In the genomic region with DNA sequence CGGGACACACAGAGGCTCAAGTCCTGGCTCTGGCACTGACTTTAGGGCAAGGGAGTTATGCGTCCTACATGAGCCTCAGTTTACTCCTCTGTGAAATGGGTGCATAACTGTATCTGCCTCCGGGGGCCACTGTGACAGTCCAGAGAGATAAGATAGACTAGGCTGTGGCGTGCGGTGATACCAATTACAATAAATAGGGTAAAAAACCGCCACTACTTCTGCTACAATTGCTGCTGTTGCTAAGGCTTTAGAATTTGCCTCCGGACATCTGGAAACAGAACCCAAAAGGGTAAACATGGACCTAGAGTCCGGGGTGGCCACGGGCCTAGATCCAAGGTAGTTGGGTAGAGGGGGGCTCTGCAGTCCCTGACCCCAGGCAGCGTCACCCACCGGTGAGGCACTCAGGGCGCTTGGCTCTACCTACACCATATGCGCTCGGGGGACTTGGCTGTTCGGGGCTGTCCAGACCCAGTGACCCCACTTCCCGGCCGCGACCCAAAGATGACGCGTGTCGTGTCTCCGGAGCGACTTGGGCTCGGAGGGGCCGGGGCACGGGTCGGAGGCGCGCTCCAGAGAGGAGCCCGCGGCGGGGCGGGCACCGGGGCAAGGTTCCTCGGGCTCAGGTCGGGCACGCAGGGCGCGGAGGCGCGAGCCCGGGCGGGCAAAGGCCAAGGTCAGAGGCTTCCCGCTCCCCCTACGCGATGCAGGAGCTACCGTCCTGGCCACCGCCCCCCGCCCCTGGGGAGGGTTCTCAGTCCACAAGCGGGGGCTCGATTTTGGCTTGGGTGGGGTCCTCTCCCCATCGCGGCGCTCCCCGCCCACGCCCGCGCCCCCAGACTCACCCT, we compare ENCODE assay signal across 1 cellular context.
A peak's percentile ranks its signal among the peaks of the same experiment; 100 is the strongest.
TF ChIP-seq lines count a peak whose summit lies in the region.

No MANE protein-coding gene starts in this region.

TF ChIP-seq in GM12878, 131 proteins besides CTCF, POLR2A, EP300 and RAD21 (continues in another document):
- TF ChIP-seq, protein P1, sequence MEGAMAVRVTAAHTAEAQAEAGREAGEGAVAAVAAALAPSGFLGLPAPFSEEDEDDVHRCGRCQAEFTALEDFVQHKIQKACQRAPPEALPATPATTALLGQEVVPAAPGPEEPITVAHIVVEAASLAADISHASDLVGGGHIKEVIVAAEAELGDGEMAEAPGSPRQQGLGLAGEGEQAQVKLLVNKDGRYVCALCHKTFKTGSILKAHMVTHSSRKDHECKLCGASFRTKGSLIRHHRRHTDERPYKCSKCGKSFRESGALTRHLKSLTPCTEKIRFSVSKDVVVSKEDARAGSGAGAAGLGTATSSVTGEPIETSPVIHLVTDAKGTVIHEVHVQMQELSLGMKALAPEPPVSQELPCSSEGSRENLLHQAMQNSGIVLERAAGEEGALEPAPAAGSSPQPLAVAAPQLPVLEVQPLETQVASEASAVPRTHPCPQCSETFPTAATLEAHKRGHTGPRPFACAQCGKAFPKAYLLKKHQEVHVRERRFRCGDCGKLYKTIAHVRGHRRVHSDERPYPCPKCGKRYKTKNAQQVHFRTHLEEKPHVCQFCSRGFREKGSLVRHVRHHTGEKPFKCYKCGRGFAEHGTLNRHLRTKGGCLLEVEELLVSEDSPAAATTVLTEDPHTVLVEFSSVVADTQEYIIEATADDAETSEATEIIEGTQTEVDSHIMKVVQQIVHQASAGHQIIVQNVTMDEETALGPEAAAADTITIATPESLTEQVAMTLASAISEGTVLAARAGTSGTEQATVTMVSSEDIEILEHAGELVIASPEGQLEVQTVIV (IDR thresholded peaks at IDR 0.05; ENCODE audit: borderline replicate concordance, partially characterized antibody), result no peak
- TF ChIP-seq ATF7 (IDR thresholded peaks at IDR 0.05; ENCODE audit: low read depth) (no peak), SMARCA5 (IDR thresholded peaks at IDR 0.05) (0 out of 2 replicates have a peak, but pooled peaks have one; percentile 79), TCF12 (IDR thresholded peaks at IDR 0.05; ENCODE audit: low read depth, low read length) (no peak), STAT1 (conservative IDR thresholded peaks at IDR 0.05) (no peak), KDM1A (IDR thresholded peaks at IDR 0.05; ENCODE audit: borderline replicate concordance) (no peak), BHLHE40 (IDR thresholded peaks at IDR 0.05; ENCODE audit: borderline replicate concordance in 1 of 2, low read depth in 2 of 2, low read length in 1 of 2) (0 out of 4 replicates have a peak, but pooled peaks of 1 of the 2 experiments have one; percentile 20), TAF1 (IDR thresholded peaks at IDR 0.05; ENCODE audit: borderline replicate concordance, low read depth, low read length) (no peak), POU2F2 (IDR thresholded peaks at IDR 0.05; ENCODE audit: borderline replicate concordance, low read depth, low read length) (no peak), CBX5 (IDR thresholded peaks at IDR 0.05; ENCODE audit: low read depth) (no peak), WRNIP1 (IDR thresholded peaks at IDR 0.05; ENCODE audit: borderline replicate concordance, low read depth, low read length) (0 out of 2 replicates have a peak, but pooled peaks have one; percentile 23), ZNF207 (IDR thresholded peaks at IDR 0.05; ENCODE audit: borderline replicate concordance) (no peak), NR2C2 (IDR thresholded peaks at IDR 0.05; ENCODE audit: borderline replicate concordance, control insufficient read depth, insufficient read length, low read depth) (no peak), POLR2AphosphoS5 (IDR thresholded peaks at IDR 0.05; ENCODE audit: low read length) (peak; percentile 53; the same call in 1 of the 2 replicates), NBN (IDR thresholded peaks at IDR 0.05) (no peak), MYB (IDR thresholded peaks at IDR 0.05; ENCODE audit: borderline replicate concordance, low read depth, low read length) (no peak), RBBP5 (conservative IDR thresholded peaks at IDR 0.05) (no peak)
- TF ChIP-seq, protein P2, sequence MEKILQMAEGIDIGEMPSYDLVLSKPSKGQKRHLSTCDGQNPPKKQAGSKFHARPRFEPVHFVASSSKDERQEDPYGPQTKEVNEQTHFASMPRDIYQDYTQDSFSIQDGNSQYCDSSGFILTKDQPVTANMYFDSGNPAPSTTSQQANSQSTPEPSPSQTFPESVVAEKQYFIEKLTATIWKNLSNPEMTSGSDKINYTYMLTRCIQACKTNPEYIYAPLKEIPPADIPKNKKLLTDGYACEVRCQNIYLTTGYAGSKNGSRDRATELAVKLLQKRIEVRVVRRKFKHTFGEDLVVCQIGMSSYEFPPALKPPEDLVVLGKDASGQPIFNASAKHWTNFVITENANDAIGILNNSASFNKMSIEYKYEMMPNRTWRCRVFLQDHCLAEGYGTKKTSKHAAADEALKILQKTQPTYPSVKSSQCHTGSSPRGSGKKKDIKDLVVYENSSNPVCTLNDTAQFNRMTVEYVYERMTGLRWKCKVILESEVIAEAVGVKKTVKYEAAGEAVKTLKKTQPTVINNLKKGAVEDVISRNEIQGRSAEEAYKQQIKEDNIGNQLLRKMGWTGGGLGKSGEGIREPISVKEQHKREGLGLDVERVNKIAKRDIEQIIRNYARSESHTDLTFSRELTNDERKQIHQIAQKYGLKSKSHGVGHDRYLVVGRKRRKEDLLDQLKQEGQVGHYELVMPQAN (conservative IDR thresholded peaks at IDR 0.05), result 0 out of 2 replicates have a peak, but pooled peaks have one; percentile 36
- TF ChIP-seq, protein P3, sequence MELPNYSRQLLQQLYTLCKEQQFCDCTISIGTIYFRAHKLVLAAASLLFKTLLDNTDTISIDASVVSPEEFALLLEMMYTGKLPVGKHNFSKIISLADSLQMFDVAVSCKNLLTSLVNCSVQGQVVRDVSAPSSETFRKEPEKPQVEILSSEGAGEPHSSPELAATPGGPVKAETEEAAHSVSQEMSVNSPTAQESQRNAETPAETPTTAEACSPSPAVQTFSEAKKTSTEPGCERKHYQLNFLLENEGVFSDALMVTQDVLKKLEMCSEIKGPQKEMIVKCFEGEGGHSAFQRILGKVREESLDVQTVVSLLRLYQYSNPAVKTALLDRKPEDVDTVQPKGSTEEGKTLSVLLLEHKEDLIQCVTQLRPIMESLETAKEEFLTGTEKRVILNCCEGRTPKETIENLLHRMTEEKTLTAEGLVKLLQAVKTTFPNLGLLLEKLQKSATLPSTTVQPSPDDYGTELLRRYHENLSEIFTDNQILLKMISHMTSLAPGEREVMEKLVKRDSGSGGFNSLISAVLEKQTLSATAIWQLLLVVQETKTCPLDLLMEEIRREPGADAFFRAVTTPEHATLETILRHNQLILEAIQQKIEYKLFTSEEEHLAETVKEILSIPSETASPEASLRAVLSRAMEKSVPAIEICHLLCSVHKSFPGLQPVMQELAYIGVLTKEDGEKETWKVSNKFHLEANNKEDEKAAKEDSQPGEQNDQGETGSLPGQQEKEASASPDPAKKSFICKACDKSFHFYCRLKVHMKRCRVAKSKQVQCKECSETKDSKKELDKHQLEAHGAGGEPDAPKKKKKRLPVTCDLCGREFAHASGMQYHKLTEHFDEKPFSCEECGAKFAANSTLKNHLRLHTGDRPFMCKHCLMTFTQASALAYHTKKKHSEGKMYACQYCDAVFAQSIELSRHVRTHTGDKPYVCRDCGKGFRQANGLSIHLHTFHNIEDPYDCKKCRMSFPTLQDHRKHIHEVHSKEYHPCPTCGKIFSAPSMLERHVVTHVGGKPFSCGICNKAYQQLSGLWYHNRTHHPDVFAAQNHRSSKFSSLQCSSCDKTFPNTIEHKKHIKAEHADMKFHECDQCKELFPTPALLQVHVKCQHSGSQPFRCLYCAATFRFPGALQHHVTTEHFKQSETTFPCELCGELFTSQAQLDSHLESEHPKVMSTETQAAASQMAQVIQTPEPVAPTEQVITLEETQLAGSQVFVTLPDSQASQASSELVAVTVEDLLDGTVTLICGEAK (IDR thresholded peaks at IDR 0.05; ENCODE audit: borderline replicate concordance), result peak; percentile 38; the same call in 1 of the 2 replicates
- TF ChIP-seq, protein P4, sequence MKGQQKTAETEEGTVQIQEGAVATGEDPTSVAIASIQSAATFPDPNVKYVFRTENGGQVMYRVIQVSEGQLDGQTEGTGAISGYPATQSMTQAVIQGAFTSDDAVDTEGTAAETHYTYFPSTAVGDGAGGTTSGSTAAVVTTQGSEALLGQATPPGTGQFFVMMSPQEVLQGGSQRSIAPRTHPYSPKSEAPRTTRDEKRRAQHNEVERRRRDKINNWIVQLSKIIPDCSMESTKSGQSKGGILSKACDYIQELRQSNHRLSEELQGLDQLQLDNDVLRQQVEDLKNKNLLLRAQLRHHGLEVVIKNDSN (IDR thresholded peaks at IDR 0.05; ENCODE audit: borderline replicate concordance, extremely low read length, insufficient read depth, low read depth, low read length), result no peak
- TF ChIP-seq, protein P5, sequence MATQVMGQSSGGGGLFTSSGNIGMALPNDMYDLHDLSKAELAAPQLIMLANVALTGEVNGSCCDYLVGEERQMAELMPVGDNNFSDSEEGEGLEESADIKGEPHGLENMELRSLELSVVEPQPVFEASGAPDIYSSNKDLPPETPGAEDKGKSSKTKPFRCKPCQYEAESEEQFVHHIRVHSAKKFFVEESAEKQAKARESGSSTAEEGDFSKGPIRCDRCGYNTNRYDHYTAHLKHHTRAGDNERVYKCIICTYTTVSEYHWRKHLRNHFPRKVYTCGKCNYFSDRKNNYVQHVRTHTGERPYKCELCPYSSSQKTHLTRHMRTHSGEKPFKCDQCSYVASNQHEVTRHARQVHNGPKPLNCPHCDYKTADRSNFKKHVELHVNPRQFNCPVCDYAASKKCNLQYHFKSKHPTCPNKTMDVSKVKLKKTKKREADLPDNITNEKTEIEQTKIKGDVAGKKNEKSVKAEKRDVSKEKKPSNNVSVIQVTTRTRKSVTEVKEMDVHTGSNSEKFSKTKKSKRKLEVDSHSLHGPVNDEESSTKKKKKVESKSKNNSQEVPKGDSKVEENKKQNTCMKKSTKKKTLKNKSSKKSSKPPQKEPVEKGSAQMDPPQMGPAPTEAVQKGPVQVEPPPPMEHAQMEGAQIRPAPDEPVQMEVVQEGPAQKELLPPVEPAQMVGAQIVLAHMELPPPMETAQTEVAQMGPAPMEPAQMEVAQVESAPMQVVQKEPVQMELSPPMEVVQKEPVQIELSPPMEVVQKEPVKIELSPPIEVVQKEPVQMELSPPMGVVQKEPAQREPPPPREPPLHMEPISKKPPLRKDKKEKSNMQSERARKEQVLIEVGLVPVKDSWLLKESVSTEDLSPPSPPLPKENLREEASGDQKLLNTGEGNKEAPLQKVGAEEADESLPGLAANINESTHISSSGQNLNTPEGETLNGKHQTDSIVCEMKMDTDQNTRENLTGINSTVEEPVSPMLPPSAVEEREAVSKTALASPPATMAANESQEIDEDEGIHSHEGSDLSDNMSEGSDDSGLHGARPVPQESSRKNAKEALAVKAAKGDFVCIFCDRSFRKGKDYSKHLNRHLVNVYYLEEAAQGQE (IDR thresholded peaks at IDR 0.05; ENCODE audit: low read depth, low read length), result no peak
- TF ChIP-seq, protein P6, sequence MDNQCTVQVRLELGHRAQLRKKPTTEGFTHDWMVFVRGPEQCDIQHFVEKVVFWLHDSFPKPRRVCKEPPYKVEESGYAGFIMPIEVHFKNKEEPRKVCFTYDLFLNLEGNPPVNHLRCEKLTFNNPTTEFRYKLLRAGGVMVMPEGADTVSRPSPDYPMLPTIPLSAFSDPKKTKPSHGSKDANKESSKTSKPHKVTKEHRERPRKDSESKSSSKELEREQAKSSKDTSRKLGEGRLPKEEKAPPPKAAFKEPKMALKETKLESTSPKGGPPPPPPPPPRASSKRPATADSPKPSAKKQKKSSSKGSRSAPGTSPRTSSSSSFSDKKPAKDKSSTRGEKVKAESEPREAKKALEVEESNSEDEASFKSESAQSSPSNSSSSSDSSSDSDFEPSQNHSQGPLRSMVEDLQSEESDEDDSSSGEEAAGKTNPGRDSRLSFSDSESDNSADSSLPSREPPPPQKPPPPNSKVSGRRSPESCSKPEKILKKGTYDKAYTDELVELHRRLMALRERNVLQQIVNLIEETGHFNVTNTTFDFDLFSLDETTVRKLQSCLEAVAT (IDR thresholded peaks at IDR 0.05), result peak; percentile 89
- TF ChIP-seq, protein P7, sequence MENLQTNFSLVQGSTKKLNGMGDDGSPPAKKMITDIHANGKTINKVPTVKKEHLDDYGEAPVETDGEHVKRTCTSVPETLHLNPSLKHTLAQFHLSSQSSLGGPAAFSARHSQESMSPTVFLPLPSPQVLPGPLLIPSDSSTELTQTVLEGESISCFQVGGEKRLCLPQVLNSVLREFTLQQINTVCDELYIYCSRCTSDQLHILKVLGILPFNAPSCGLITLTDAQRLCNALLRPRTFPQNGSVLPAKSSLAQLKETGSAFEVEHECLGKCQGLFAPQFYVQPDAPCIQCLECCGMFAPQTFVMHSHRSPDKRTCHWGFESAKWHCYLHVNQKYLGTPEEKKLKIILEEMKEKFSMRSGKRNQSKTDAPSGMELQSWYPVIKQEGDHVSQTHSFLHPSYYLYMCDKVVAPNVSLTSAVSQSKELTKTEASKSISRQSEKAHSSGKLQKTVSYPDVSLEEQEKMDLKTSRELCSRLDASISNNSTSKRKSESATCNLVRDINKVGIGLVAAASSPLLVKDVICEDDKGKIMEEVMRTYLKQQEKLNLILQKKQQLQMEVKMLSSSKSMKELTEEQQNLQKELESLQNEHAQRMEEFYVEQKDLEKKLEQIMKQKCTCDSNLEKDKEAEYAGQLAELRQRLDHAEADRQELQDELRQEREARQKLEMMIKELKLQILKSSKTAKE (IDR thresholded peaks at IDR 0.05; ENCODE audit: low read depth, poor library complexity, severe bottlenecking), result peak; percentile 42
- TF ChIP-seq, protein P8, sequence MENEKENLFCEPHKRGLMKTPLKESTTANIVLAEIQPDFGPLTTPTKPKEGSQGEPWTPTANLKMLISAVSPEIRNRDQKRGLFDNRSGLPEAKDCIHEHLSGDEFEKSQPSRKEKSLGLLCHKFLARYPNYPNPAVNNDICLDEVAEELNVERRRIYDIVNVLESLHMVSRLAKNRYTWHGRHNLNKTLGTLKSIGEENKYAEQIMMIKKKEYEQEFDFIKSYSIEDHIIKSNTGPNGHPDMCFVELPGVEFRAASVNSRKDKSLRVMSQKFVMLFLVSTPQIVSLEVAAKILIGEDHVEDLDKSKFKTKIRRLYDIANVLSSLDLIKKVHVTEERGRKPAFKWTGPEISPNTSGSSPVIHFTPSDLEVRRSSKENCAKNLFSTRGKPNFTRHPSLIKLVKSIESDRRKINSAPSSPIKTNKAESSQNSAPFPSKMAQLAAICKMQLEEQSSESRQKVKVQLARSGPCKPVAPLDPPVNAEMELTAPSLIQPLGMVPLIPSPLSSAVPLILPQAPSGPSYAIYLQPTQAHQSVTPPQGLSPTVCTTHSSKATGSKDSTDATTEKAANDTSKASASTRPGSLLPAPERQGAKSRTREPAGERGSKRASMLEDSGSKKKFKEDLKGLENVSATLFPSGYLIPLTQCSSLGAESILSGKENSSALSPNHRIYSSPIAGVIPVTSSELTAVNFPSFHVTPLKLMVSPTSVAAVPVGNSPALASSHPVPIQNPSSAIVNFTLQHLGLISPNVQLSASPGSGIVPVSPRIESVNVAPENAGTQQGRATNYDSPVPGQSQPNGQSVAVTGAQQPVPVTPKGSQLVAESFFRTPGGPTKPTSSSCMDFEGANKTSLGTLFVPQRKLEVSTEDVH (IDR thresholded peaks at IDR 0.05; ENCODE audit: low read depth, partially characterized antibody), result no peak
- TF ChIP-seq, protein P9, sequence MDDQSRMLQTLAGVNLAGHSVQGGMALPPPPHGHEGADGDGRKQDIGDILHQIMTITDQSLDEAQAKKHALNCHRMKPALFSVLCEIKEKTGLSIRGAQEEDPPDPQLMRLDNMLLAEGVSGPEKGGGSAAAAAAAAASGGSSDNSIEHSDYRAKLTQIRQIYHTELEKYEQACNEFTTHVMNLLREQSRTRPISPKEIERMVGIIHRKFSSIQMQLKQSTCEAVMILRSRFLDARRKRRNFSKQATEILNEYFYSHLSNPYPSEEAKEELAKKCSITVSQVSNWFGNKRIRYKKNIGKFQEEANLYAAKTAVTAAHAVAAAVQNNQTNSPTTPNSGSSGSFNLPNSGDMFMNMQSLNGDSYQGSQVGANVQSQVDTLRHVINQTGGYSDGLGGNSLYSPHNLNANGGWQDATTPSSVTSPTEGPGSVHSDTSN (IDR thresholded peaks at IDR 0.05; ENCODE audit: insufficient replicate concordance, low read depth, low read length), result no peak
